In the genomic region with DNA sequence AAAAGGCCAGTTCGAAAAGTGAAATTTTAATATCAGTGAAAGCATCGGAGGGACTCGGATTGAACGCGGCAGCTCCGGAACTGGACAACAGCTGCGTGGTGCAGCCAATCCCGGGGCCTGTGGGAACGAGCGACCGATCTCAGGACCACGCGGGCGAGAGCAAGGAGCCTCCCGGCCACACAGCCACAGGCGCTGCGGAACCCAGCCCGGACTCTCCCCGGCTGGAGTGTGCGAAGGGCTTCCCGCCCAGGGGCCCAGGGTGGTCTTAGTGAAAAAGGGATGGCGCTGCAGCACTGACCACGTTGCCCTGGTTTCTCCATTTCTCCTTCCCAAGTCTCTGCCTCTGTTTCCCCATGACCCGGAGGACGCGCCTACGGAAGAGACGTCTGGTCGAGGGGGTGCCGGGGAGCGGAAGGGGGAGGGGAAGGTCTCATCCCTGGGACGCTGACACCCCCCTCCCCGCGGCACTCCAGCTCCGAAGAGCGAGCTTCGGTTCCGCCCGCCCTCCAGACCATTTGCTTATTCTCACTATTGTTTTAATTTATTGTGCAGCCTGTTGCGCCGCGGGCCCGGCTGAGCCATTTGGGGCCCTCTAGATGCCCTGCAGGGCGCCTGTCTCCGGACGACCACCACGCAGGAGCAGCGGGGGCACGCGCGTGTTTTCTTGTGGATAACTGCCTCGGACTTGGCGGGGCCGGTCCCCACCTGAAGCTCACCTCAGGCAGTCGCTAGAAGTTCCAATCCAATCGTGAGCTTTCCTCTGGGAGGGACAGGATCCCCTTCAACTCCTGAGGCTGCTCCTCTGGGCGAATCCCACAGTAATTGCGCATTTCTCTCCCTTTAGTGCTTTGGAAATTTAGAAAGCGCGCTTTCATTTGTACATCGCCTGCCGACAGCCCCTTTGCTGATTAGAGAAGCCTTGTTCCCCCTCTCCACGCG, we compare ENCODE assay signal across 10 cellular contexts.
DNase-seq lines count a peak whose midpoint lies in the region; ATAC-seq, FAIRE-seq and TF ChIP-seq lines count a peak whose summit lies in the region.
"Had no signal": no experiment of that assay in that cellular context is flagged by ENCODE, and none has a peak within 500 bp of the region (broad histone marks: within the 10 kb centered on the region; RNA-seq: fewer than 3 reads in every experiment).

No MANE protein-coding gene starts in this region.

- no peak for FAIRE-seq in HTR-8/SVneo (lab: Jason Lieb, UNC)

- H3K4me1 ChIP-seq in A673 (ENCODE audit: insufficient read depth, low read length, poor library complexity, severe bottlenecking), result no peaks in the 10 kb centered on the region
- H3K4me1 ChIP-seq: uterus had no signal

- no peak overlapping the region for H3K27ac ChIP-seq in A673 (ENCODE audit: low read depth, low read length, poor library complexity, severe bottlenecking)
- H3K27ac ChIP-seq: HL-60, uterus had no signal

- no peak for TF ChIP-seq CTCF in A673 (conservative IDR thresholded peaks at IDR 0.05; ENCODE audit: low read depth, low read length)
- no peak for TF ChIP-seq CTCF in natural killer cell (IDR thresholded peaks at IDR 0.05)

- peak overlapping the region; percentile 23 for H3K4me3 Mint-ChIP-seq in natural killer cell

- H3K9me3 ChIP-seq in A673 (ENCODE audit: low read depth, low read length, poor library complexity, severe bottlenecking), result no peaks in the 10 kb centered on the region
- H3K9me3 ChIP-seq: uterus had no signal

- peaks cover 65 to 82% of the 10 kb centered on the region in 2 donors for H3K27me3 Mint-ChIP-seq in natural killer cell (ENCODE audit: low read depth in 2 of 2)

- H3K9me3 Mint-ChIP-seq in natural killer cell, result no peaks in the 10 kb centered on the region

- no TSS peak for BruUV-seq in A673 (replicated peaks; lab: Mats Ljungman, UMichigan)

- peak overlapping the region; percentile 56 for H3K4me3 ChIP-seq in A673 (ENCODE audit: low read depth, low read length, poor library complexity, severe bottlenecking)

- CTCF ChIA-PET in A673 (lab: Charles Lee), result no interaction called here

- peaks cover 16% of the 10 kb centered on the region for H3K27me3 ChIP-seq in A673 (replicated peaks; ENCODE audit: insufficient read depth, low read depth, low read length, poor library complexity)

- no peaks in the 10 kb centered on the region for H3K36me3 ChIP-seq in A673 (ENCODE audit: insufficient read depth, low read length, poor library complexity, severe bottlenecking)
- H3K36me3 ChIP-seq: uterus had no signal

- H3K27ac Mint-ChIP-seq in natural killer cell, result no peak overlapping the region

- intact Hi-C loops in A673 (cut with micrococcal nuclease; ENCODE audit: unreplicated experiment), result loop anchor here (10.0 kb wide), 2 partner anchors 375 to 1945 kb away; no protein-coding TSS in a partner anchor
- intact Hi-C loops in natural killer cell (cut with micrococcal nuclease), result no loop called here

- DNase-seq in A673 (ENCODE audit: low spot score) (peak; percentile 28), LoVo (ENCODE audit: low spot score) (peak; percentile 10), ecto neural progenitor cell (ENCODE audit: low spot score) (peak; percentile 61), natural killer cell (no peak), NCI-H1105 (lab: John Stamatoyannopoulos, UW) (no peak), NOMO-1 treated with dmso at 0.1 percent for 144 hours (lab: John Stamatoyannopoulos, UW; ENCODE audit: unreplicated experiment) (no peak), NAMALWA (ENCODE audit: low spot score) (no peak), HTR-8/SVneo (ENCODE audit: insufficient read length, low spot score) (no peak)
- DNase-seq: uterus had no signal

- POLR2A ChIA-PET in A673 (lab: Charles Lee; ENCODE audit: low non-redundant PET), result no interaction called here

- H3K36me3 Mint-ChIP-seq in natural killer cell, result peaks cover 12% of the 10 kb centered on the region

- ATAC-seq in natural killer cell, result no peak

- H3K4me1 Mint-ChIP-seq in natural killer cell, result peaks cover 24 to 34% of the 10 kb centered on the region in 2 donors

Comparison
In these comparisons a context has a peak if more than half of its experiments do, and no peak if none do; other contexts are left out.
1. DNase-seq: peak in A673 (single experiment), LoVo (single experiment) and ecto neural progenitor cell (single experiment); none in natural killer cell (single experiment), NCI-H1105 (single experiment), NOMO-1 treated with dmso at 0.1 percent for 144 hours (single experiment), NAMALWA (single experiment) and HTR-8/SVneo (single experiment).